Comparison of ENCODE assay signal across 14 cellular contexts in genomic region chr17:39604911-39605491, GRCh38. TPM values are rescaled to one million over a fixed set of nuclear protein-coding genes. Genes with fewer than 3 reads are reported as not detected.
DNase-seq lines count a peak whose midpoint lies in the region; ATAC-seq and TF ChIP-seq lines count a peak whose summit lies in the region.
"Had no signal": no experiment of that assay in that cellular context is flagged by ENCODE, and none has a peak within 500 bp of the region (broad histone marks: within the 10 kb centered on the region; RNA-seq: fewer than 3 reads in every experiment).

No MANE protein-coding gene starts in this region.

- H3K4me3 Mint-ChIP-seq in CD4-positive, alpha-beta memory T cell, result peak overlapping the region in 5 of 8 donors; percentile 32 to 80 (median 62)
- peak overlapping the region; percentile 59 for H3K4me3 Mint-ChIP-seq in WTC11

- peak; percentile 45 for DNase-seq in NCI-H1436 (lab: John Stamatoyannopoulos, UW)
- no peak for DNase-seq in NCI-H1436 treated with DMSO at 0.1 percent for 48 hours (lab: John Stamatoyannopoulos, UW)
- no peak for DNase-seq in CD4-positive, alpha-beta memory T cell
- DNase-seq in WTC11 (ENCODE audit: low spot score), result no peak
- no peak for DNase-seq in effector CD4-positive, alpha-beta T cell
- no peak for DNase-seq in NCI-H524 treated with DMSO at 0.1 percent for 48 hours (lab: John Stamatoyannopoulos, UW)
- DNase-seq: activated CD8-positive, alpha-beta memory T cell treated with anti-CD3 and anti-CD28 coated beads for 24 hours; colonic mucosa; IMR-90; mesendoderm; NCI-H1092 treated with DMSO at 0.1 percent for 48 hours had no signal

- CTCF ChIA-PET in CD4-positive, alpha-beta memory T cell (lab: Charles Lee; ENCODE audit: partially characterized antibody), result no interaction called here
- CTCF ChIA-PET in WTC11 (lab: Charles Lee), result interaction anchor here (1.1 to 11.0 kb wide), 13 partner anchors 13 to 376 kb away, joined by 3 to 98 read pairs (median 8); partner anchors contain the start of gene PSMD3

- peak overlapping the region in 2 of 7 donors; percentile 36 to 53 for H3K27ac Mint-ChIP-seq in CD4-positive, alpha-beta memory T cell
- no peak overlapping the region for H3K27ac Mint-ChIP-seq in WTC11

- POLR2A ChIA-PET in CD4-positive, alpha-beta memory T cell (lab: Charles Lee; ENCODE audit: partially characterized antibody), result no interaction called here
- POLR2A ChIA-PET in WTC11 (lab: Charles Lee), result interaction anchor here (0.7 to 1.8 kb wide), 2 partner anchors 31 to 79 kb away, joined by 3 to 4 read pairs; no protein-coding TSS in a partner anchor

- intact Hi-C loops in CD4-positive, alpha-beta memory T cell (cut with micrococcal nuclease), result no loop called here

- ATAC-seq in WTC11 (no peak), GM21825 (IDR thresholded peaks at IDR 0.05; ENCODE audit: unreplicated experiment) (no peak)

- no peak overlapping the region for H3K27ac ChIP-seq in CD4-positive, alpha-beta memory T cell (ENCODE audit: low read depth, low read length)
- H3K27ac ChIP-seq: 22Rv1, colonic mucosa had no signal

- H3K9me3 Mint-ChIP-seq in CD4-positive, alpha-beta memory T cell, result peaks cover 0 to 2% (median 0%) of the 10 kb centered on the region in 8 donors
- H3K9me3 Mint-ChIP-seq in WTC11, result no peaks in the 10 kb centered on the region

- H3K36me3 Mint-ChIP-seq in CD4-positive, alpha-beta memory T cell, result no peaks in the 10 kb centered on the region
- no peaks in the 10 kb centered on the region for H3K36me3 Mint-ChIP-seq in WTC11

- no peak overlapping the region for H3K4me3 ChIP-seq in CD4-positive, alpha-beta memory T cell (ENCODE audit: low read length in 2 of 2)
- peak overlapping the region; percentile 38 for H3K4me3 ChIP-seq in iPS-18c (ENCODE audit: insufficient read depth, low read depth, low read length)
- H3K4me3 ChIP-seq: colonic mucosa had no signal

- TF ChIP-seq CTCF in WTC11 (IDR thresholded peaks at IDR 0.05), result no peak

- H3K4me1 ChIP-seq in CD4-positive, alpha-beta memory T cell (ENCODE audit: insufficient read depth, low read length), result peaks cover 39% of the 10 kb centered on the region
- H3K4me1 ChIP-seq: colonic mucosa had no signal

- no peaks in the 10 kb centered on the region for H3K9me3 ChIP-seq in CD4-positive, alpha-beta memory T cell (ENCODE audit: control insufficient read depth in 1 of 2, low read length in 2 of 2)
- peaks cover 7% of the 10 kb centered on the region for H3K9me3 ChIP-seq in iPS-18c (ENCODE audit: control insufficient read depth, insufficient read depth, low read length)
- H3K9me3 ChIP-seq: colonic mucosa had no signal

- peaks cover 69% of the 10 kb centered on the region for H3K27me3 ChIP-seq in CD4-positive, alpha-beta memory T cell (ENCODE audit: insufficient read depth, low read length)

- H3K4me1 Mint-ChIP-seq in CD4-positive, alpha-beta memory T cell, result peaks cover 6 to 51% (median 19%) of the 10 kb centered on the region in 4 donors
- H3K4me1 Mint-ChIP-seq in WTC11, result peaks cover 52% of the 10 kb centered on the region

- no peaks in the 10 kb centered on the region for H3K36me3 ChIP-seq in CD4-positive, alpha-beta memory T cell (ENCODE audit: insufficient read depth, low read length)
- H3K36me3 ChIP-seq: colonic mucosa had no signal

- H3K27me3 Mint-ChIP-seq in CD4-positive, alpha-beta memory T cell, result peaks cover 54 to 56% of the 10 kb centered on the region in 2 donors
- peaks cover 100% of the 10 kb centered on the region for H3K27me3 Mint-ChIP-seq in WTC11 (ENCODE audit: low read depth)

TF ChIP-seq in WTC11, 78 proteins besides CTCF, POLR2A, EP300 and RAD21:
- TF ChIP-seq JAZF1 (CRISPR knock-in tag; IDR thresholded peaks at IDR 0.05), result no peak
- no peak for TF ChIP-seq NR3C1 (CRISPR knock-in tag; conservative IDR thresholded peaks at IDR 0.05; ENCODE audit: low read depth)
- peak; percentile 30; the same call in 1 of the 2 replicates for TF ChIP-seq PRDM15 (CRISPR knock-in tag; IDR thresholded peaks at IDR 0.05)
- no peak for TF ChIP-seq ESRRA (CRISPR knock-in tag; IDR thresholded peaks at IDR 0.05; ENCODE audit: borderline replicate concordance)
- peak; percentile 77 for TF ChIP-seq ZNF423 (CRISPR knock-in tag; IDR thresholded peaks at IDR 0.05)
- TF ChIP-seq, protein P1, sequence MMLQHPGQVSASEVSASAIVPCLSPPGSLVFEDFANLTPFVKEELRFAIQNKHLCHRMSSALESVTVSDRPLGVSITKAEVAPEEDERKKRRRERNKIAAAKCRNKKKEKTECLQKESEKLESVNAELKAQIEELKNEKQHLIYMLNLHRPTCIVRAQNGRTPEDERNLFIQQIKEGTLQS (CRISPR knock-in tag; conservative IDR thresholded peaks at IDR 0.05), result no peak
- TF ChIP-seq MLX (CRISPR knock-in tag; IDR thresholded peaks at IDR 0.05), result no peak

RNA-seq across cellular contexts. Expression of gene NEUROD2, which starts 2.7 kb away (rescaled TPM):
- total RNA-seq in CD4-positive, alpha-beta memory T cell, result not detected
- polyA plus RNA-seq in CD4-positive, alpha-beta memory T cell, result under 1 TPM in 1 of 2 donors, not detected in 1; 0.06 TPM
- not detected in 3 replicates for total RNA-seq in WTC11 (2021)
- total RNA-seq: colonic mucosa, IMR-90 had no signal
- polyA plus RNA-seq: IMR-90 had no signal

RNA-seq across cellular contexts. Expression of gene PPP1R1B, which starts 21.8 kb away (rescaled TPM):
- not detected for total RNA-seq in CD4-positive, alpha-beta memory T cell
- not detected for polyA plus RNA-seq in CD4-positive, alpha-beta memory T cell
- total RNA-seq in WTC11 (2021), result 15.0 to 20.5 TPM (median 15.2 TPM) in 3 replicates
- total RNA-seq: IMR-90 had no signal
- polyA plus RNA-seq: IMR-90 had no signal

RNA-seq across cellular contexts. Expression of gene STARD3, which starts 31.9 kb away (rescaled TPM):
- total RNA-seq in CD4-positive, alpha-beta memory T cell, result 100 to 1,000 TPM; 105 to 110 TPM
- polyA plus RNA-seq in CD4-positive, alpha-beta memory T cell, result 10 to 100 TPM; 42.2 to 43.2 TPM
- total RNA-seq in WTC11 (2021), result 64.9 to 75.3 TPM (median 65.4 TPM) in 3 replicates

Comparison
In these comparisons a context has a peak if more than half of its experiments do, and no peak if none do; other contexts are left out.
1. RNA of gene PPP1R1B, which starts 21.8 kb away (total RNA-seq): 15.0 to 20.5 TPM in WTC11; not detected in CD4-positive, alpha-beta memory T cell; every median in the first group is over 10 times any median in the second.